In genomic region chr11:8352852-8353505, GRCh38 we compare ENCODE assay signal across 15 cellular contexts.
"Had no signal": no experiment of that assay in that cellular context is flagged by ENCODE, and none has a peak within 500 bp of the region (broad histone marks: within the 10 kb centered on the region; RNA-seq: fewer than 3 reads in every experiment).

No MANE protein-coding gene starts in this region.

- DNase-seq: activated CD4-positive, CD25-positive, alpha-beta regulatory T cell treated with anti-CD3 and anti-CD28 coated beads, Interleukin-2, amount 50 U/mL, for 72 hours; activated naive CD4-positive, alpha-beta T cell; activated naive CD8-positive, alpha-beta T cell treated with anti-CD3 and anti-CD28 coated beads, Interleukin-2, amount 10 ng/mL, durations not matched to agents 7 days and 5 days; brain microvascular endothelial cell; effector memory CD4-positive, alpha-beta T cell; hippocampal formation; left lung; stimulated activated CD4-positive, alpha-beta T cell treated with anti-CD3 and anti-CD28 coated beads, Interleukin-4, amount 100 ng/mL, for 4 hours; stimulated activated CD8-positive, alpha-beta memory T cell treated with anti-CD3 and anti-CD28 coated beads, Interleukin-4, amount 100 ng/mL, for 48 hours; stimulated activated naive CD4-positive, alpha-beta T cell treated with Interleukin-2 at 50 U/mL for 16 hours; substantia nigra; T1000; uterus had no signal

- H3K27ac Mint-ChIP-seq: activated naive CD8-positive, alpha-beta T cell treated with anti-CD3 and anti-CD28 coated beads, Interleukin-2, amount 10 ng/mL, durations not matched to agents 7 days and 5 days; dendritic cell treated with granulocyte-macrophage colony-stimulating factor and Interleukin-4, amounts not matched to agents 40 ng/mL and 50 ng/mL, for 4 days; naive thymus-derived CD8-positive, alpha-beta T cell had no signal

- H3K9me3 Mint-ChIP-seq: dendritic cell treated with granulocyte-macrophage colony-stimulating factor and Interleukin-4, amounts not matched to agents 40 ng/mL and 50 ng/mL, for 4 days had no signal

- H3K36me3 Mint-ChIP-seq: naive thymus-derived CD8-positive, alpha-beta T cell had no signal

- H3K4me3 Mint-ChIP-seq: activated naive CD8-positive, alpha-beta T cell treated with anti-CD3 and anti-CD28 coated beads, Interleukin-2, amount 10 ng/mL, durations not matched to agents 7 days and 5 days; dendritic cell treated with granulocyte-macrophage colony-stimulating factor and Interleukin-4, amounts not matched to agents 40 ng/mL and 50 ng/mL, for 4 days; naive thymus-derived CD8-positive, alpha-beta T cell had no signal
